Comparison of ENCODE assay signal across 23 cellular contexts in the genomic region with DNA sequence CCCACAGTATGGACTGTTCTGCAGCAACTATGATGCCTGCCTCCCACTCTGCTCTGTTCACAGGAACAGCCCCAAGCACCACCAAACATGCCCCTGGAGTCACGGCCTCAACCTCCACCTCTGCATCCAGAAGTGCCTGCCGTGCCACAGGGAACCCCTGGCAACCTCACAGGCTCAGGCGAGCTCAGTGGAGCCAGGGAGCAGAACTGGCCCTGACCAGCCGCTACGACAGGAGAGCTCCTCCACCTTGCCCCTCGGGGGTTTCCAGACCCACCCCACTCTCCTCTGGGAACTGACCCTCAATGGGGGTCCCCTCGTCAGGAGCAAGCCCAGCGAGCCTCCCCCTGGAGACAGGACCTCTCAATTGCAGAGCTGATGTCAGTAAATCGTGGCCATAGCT. TPM values are rescaled to one million over a fixed set of nuclear protein-coding genes. Genes with fewer than 3 reads are reported as not detected.
"Had no signal": no experiment of that assay in that cellular context is flagged by ENCODE, and none has a peak within 500 bp of the region (broad histone marks: within the 10 kb centered on the region; RNA-seq: fewer than 3 reads in every experiment).

No MANE protein-coding gene starts in this region.

- H3K36me3 Mint-ChIP-seq: natural killer cell had no signal

- H3K9me3 Mint-ChIP-seq: activated CD4-positive, alpha-beta memory T cell treated with anti-CD3 and anti-CD28 coated beads, Interleukin-2, amount 10 ng/mL, durations not matched to agents 7 days and 5 days; activated naive CD4-positive, alpha-beta T cell treated with anti-CD3 and anti-CD28 coated beads, Interleukin-2, amount 50 U/mL, for 72 hours; natural killer cell had no signal

- H3K27me3 ChIP-seq: breast epithelium, esophagus muscularis mucosa, gastrocnemius medialis, neutrophil, pancreas, right lobe of liver, SJSA1, tibial artery, vagina had no signal

- H3K9me3 ChIP-seq: breast epithelium, esophagus muscularis mucosa, gastrocnemius medialis, neutrophil, pancreas, right lobe of liver, SJSA1, tibial artery, vagina had no signal

- H3K4me3 Mint-ChIP-seq: activated CD4-positive, alpha-beta memory T cell treated with anti-CD3 and anti-CD28 coated beads, Interleukin-2, amount 10 ng/mL, durations not matched to agents 7 days and 5 days; natural killer cell had no signal

- ATAC-seq: gastrocnemius medialis, natural killer cell, pancreas had no signal

- H3K4me1 ChIP-seq: breast epithelium, gastrocnemius medialis, pancreas, right lobe of liver, SJSA1, tibial artery, vagina had no signal

- H3K4me3 ChIP-seq: breast epithelium, coronary artery, esophagus muscularis mucosa, gastrocnemius medialis, pancreas, right lobe of liver, SJSA1, tibial artery, vagina had no signal

- H3K27ac Mint-ChIP-seq: activated CD4-positive, alpha-beta memory T cell treated with anti-CD3 and anti-CD28 coated beads, Interleukin-2, amount 10 ng/mL, durations not matched to agents 7 days and 5 days; natural killer cell had no signal

- H3K4me1 Mint-ChIP-seq: activated CD4-positive, alpha-beta memory T cell treated with anti-CD3 and anti-CD28 coated beads, Interleukin-2, amount 10 ng/mL, durations not matched to agents 7 days and 5 days; natural killer cell had no signal

- DNase-seq: activated CD4-positive, alpha-beta memory T cell treated with anti-CD3 and anti-CD28 coated beads, Interleukin-2, amount 10 ng/mL, durations not matched to agents 7 days and 5 days; activated CD4-positive, CD25-positive, alpha-beta regulatory T cell; activated gamma-delta T cell; gastrocnemius medialis; mammary epithelial cell; midbrain; natural killer cell; pancreas; small intestine; stimulated activated naive CD4-positive, alpha-beta T cell treated with Interleukin-2 at 50 U/mL for 16 hours; T1000; tibial artery had no signal

- H3K36me3 ChIP-seq: breast epithelium had no signal

- H3K27ac ChIP-seq: breast epithelium, coronary artery, esophagus muscularis mucosa, gastrocnemius medialis, neutrophil, pancreas, right lobe of liver, SJSA1, tibial artery, vagina had no signal

RNA-seq across cellular contexts. Expression of a gene that starts 13.0 kb away (rescaled TPM):
- total RNA-seq: activated CD4-positive, alpha-beta memory T cell treated with anti-CD3 and anti-CD28 coated beads, Interleukin-2, amount 10 ng/mL, durations not matched to agents 7 days and 5 days; activated naive CD4-positive, alpha-beta T cell treated with anti-CD3 and anti-CD28 coated beads, Interleukin-2, amount 50 U/mL, for 72 hours; astrocyte; esophagus muscularis mucosa; gastrocnemius medialis; mammary epithelial cell; natural killer cell; pulmonary artery endothelial cell; SJSA1; T-helper 1 cell treated with Interleukin-12 subunit alpha and Interleukin-12 subunit beta and Interleukin-4 antibody, amounts not matched to agents 30 ng/mL and 1 ng/mL, for 36 hours had no signal
- polyA plus RNA-seq: mammary epithelial cell had no signal
